Comparison of ENCODE assay signal across 8 cellular contexts in genomic region chr6:24855389-24856245, GRCh38. TPM values are rescaled to one million over a fixed set of nuclear protein-coding genes. Genes with fewer than 3 reads are reported as not detected.
DNase-seq lines count a peak whose midpoint lies in the region; ATAC-seq and TF ChIP-seq lines count a peak whose summit lies in the region.

No MANE protein-coding gene starts in this region.

- H3K4me1 ChIP-seq in Panc1 (ENCODE audit: control insufficient read depth, insufficient read depth, low read length) = no peaks in the 10 kb centered on the region

- DNase-seq in KG1 (lab: John Stamatoyannopoulos, UW) (peak; percentile 18), Panc1 (ENCODE audit: low read depth, low spot score) (peak; percentile 45), activated T-helper 1 cell treated with Interleukin-2 at 50 U/mL for 16 hours (ENCODE audit: low read depth) (peak; percentile 41), fibroblast of peridontal ligament (ENCODE audit: extremely low read depth) (peak; percentile 81), neural crest cell (ENCODE audit: low read depth, low spot score) (peak; percentile 55), substantia nigra (lab: John Stamatoyannopoulos, UW) (peak in 27 of 49 donors; percentile 3 to 63 (median 25))

- peaks cover 13% of the 10 kb centered on the region; the same call in 1 of the 2 replicates for H3K27me3 ChIP-seq in Panc1 (ENCODE audit: control insufficient read depth, insufficient read depth, low read length)

- no peak overlapping the region for H3K4me3 ChIP-seq in Panc1 (ENCODE audit: low read depth in 2 of 2, low read length in 2 of 2)

- CTCF ChIA-PET in Panc1 (lab: Charles Lee) = interaction anchor here (0.7 to 1.7 kb wide), 4 partner anchors 136 to 648 kb away, joined by 3 to 6 read pairs (median 4); no protein-coding TSS in a partner anchor

- H3K4me1 Mint-ChIP-seq in neural crest cell = peaks cover 13% of the 10 kb centered on the region

- H3K27ac ChIP-seq in Panc1 (ENCODE audit: low read length) = no peak overlapping the region
- no peak overlapping the region for H3K27ac ChIP-seq in substantia nigra (ENCODE audit: low read depth, low read length, poor library complexity, severe bottlenecking)

- no peaks in the 10 kb centered on the region for H3K36me3 ChIP-seq in Panc1 (ENCODE audit: control insufficient read depth, insufficient read depth, low read length)

- POLR2A ChIA-PET in Panc1 (lab: Charles Lee) = no interaction called here

- no TSS peak for BruUV-seq in Panc1 (replicated peaks; lab: Mats Ljungman, UMichigan)

- in situ Hi-C loops in Panc1 (cut with HindIII; ENCODE audit: low pct_unique_long_range_greater_than_20kb, low sequenced_read_pairs) = no loop called here

- no peaks in the 10 kb centered on the region for H3K9me3 ChIP-seq in Panc1 (ENCODE audit: control insufficient read depth, insufficient read depth, low read depth, low read length)

- no peaks in the 10 kb centered on the region for H3K27me3 Mint-ChIP-seq in neural crest cell (ENCODE audit: low read depth)

- TF ChIP-seq CTCF in GM12873 (IDR thresholded peaks at IDR 0.05; ENCODE audit: insufficient read depth, low read depth, low read length, missing control alignments) (peak; percentile 82), Panc1 (IDR thresholded peaks at IDR 0.05) (peak; percentile 90), neural crest cell (conservative IDR thresholded peaks at IDR 0.05) (peak; percentile 90)

- no peak overlapping the region for H3K4me3 Mint-ChIP-seq in neural crest cell

- intact Hi-C loops in Panc1 (cut with micrococcal nuclease; ENCODE audit: unreplicated experiment) = loop anchor here (1.0 to 2.0 kb wide), 2 partner anchors 137 to 215 kb away; no protein-coding TSS in a partner anchor

- no peaks in the 10 kb centered on the region for H3K36me3 Mint-ChIP-seq in neural crest cell (ENCODE audit: low read depth)

- H3K9me3 Mint-ChIP-seq in neural crest cell = no peaks in the 10 kb centered on the region

- H3K27ac Mint-ChIP-seq in neural crest cell (ENCODE audit: unreplicated experiment) = no peak overlapping the region

- ATAC-seq in Panc1 (peak; percentile 93), GM19328 (IDR thresholded peaks at IDR 0.05; ENCODE audit: unreplicated experiment) (no peak)

RNA-seq across cellular contexts. Expression of gene ARMH2, which starts 56.9 kb away (rescaled TPM):
- total RNA-seq in Panc1 (2021; ENCODE audit: unreplicated experiment) (not detected), neural crest cell (not detected in 2 replicates)
- polyA plus RNA-seq in Panc1 (2012; ENCODE audit: insufficient read length) = not detected

Comparison
In these comparisons a context has a peak if more than half of its experiments do, and no peak if none do; other contexts are left out.
1. DNase-seq: peak in every context shown above with its lines; median percentile 81 in fibroblast of peridontal ligament; 55 in neural crest cell; 45 in Panc1; 41 in activated T-helper 1 cell treated with Interleukin-2 at 50 U/mL for 16 hours; 25 in substantia nigra; 18 in KG1.